Comparison of ENCODE assay signal across 1 cellular context in genomic region chr1:115712911-115713609, GRCh38.
TF ChIP-seq lines count a peak whose summit lies in the region.

No MANE protein-coding gene starts in this region.

TF ChIP-seq in GM23338, 12 proteins besides CTCF, POLR2A, EP300 and RAD21 (continued from another document):
- TF ChIP-seq ZNF462 (CRISPR knock-in tag; IDR thresholded peaks at IDR 0.05) (no peak), ZNF331 (CRISPR knock-in tag; IDR thresholded peaks at IDR 0.05; ENCODE audit: low read depth) (no peak)
